ENCODE assay signal across 8 cellular contexts in the genomic region with DNA sequence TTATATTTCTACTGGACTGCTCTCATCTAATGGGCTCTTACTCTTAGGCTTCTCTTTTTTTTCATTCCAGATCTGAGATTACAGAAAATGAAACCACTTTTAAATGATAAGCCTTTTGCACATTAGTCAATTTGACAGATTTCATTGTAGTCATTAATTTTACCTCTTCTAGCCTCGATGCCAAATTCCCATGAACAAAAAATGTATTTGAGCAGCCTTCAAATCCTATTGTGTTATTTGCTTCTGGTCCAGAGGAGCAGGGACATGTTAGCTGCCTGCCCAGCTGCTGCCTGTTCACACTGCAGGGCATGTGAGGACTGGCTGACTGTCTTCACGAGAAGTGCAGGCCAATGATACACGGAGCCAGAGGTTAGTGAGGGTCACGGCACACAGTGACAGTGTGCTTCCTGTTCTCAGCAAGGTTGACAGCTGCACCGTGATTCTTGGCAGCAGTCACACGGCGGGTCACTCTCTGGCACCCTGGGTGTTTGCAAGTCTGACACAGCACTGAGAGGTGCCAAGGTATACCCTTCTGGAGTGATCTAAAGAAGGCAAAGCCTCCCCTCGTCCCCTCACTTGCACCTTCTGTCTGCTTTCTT. TPM values are rescaled to one million over a fixed set of nuclear protein-coding genes. Genes with fewer than 3 reads are reported as not detected.
DNase-seq lines count a peak whose midpoint lies in the region; ATAC-seq, FAIRE-seq and TF ChIP-seq lines count a peak whose summit lies in the region.

No MANE protein-coding gene starts in this region.

- intact Hi-C loops in kidney (cut with DNase I), result no loop called here
- intact Hi-C loops in activated T-helper 2 cell treated with anti-CD3 and anti-CD28 coated beads, Interferon-gamma antibody, Interleukin-2, Interleukin-4, amounts not matched to agents 10 μg/mL and 5 μg/mL and 100 μg/mL, durations not matched to agents 14 hours and 24 hours and 36 hours (cut with micrococcal nuclease), result no loop called here

- H3K27ac Mint-ChIP-seq in activated naive CD8-positive, alpha-beta T cell treated with anti-CD3 and anti-CD28 coated beads, Interleukin-2, amount 50 U/mL, for 24 hours, result peak overlapping the region; percentile 76
- no peak overlapping the region for H3K27ac Mint-ChIP-seq in activated T-helper 2 cell treated with anti-CD3 and anti-CD28 coated beads, Interferon-gamma antibody, Interleukin-2, Interleukin-4, amounts not matched to agents 10 μg/mL and 5 μg/mL and 100 μg/mL, durations not matched to agents 14 hours and 24 hours and 36 hours

- no peaks in the 10 kb centered on the region for H3K27me3 Mint-ChIP-seq in activated naive CD8-positive, alpha-beta T cell treated with anti-CD3 and anti-CD28 coated beads, Interleukin-2, amount 50 U/mL, for 24 hours
- no peaks in the 10 kb centered on the region for H3K27me3 Mint-ChIP-seq in activated T-helper 2 cell treated with anti-CD3 and anti-CD28 coated beads, Interferon-gamma antibody, Interleukin-2, Interleukin-4, amounts not matched to agents 10 μg/mL and 5 μg/mL and 100 μg/mL, durations not matched to agents 14 hours and 24 hours and 36 hours (ENCODE audit: low read depth)

- peaks cover 8% of the 10 kb centered on the region for H3K36me3 Mint-ChIP-seq in activated naive CD8-positive, alpha-beta T cell treated with anti-CD3 and anti-CD28 coated beads, Interleukin-2, amount 50 U/mL, for 24 hours (ENCODE audit: low read depth)
- H3K36me3 Mint-ChIP-seq in activated T-helper 2 cell treated with anti-CD3 and anti-CD28 coated beads, Interferon-gamma antibody, Interleukin-2, Interleukin-4, amounts not matched to agents 10 μg/mL and 5 μg/mL and 100 μg/mL, durations not matched to agents 14 hours and 24 hours and 36 hours (ENCODE audit: low read depth), result peaks cover 22% of the 10 kb centered on the region

- H3K9me3 Mint-ChIP-seq in activated naive CD8-positive, alpha-beta T cell treated with anti-CD3 and anti-CD28 coated beads, Interleukin-2, amount 50 U/mL, for 24 hours, result no peaks in the 10 kb centered on the region
- H3K9me3 Mint-ChIP-seq in activated T-helper 2 cell treated with anti-CD3 and anti-CD28 coated beads, Interferon-gamma antibody, Interleukin-2, Interleukin-4, amounts not matched to agents 10 μg/mL and 5 μg/mL and 100 μg/mL, durations not matched to agents 14 hours and 24 hours and 36 hours, result no peaks in the 10 kb centered on the region

- H3K4me1 Mint-ChIP-seq in activated naive CD8-positive, alpha-beta T cell treated with anti-CD3 and anti-CD28 coated beads, Interleukin-2, amount 50 U/mL, for 24 hours, result peaks cover 20% of the 10 kb centered on the region
- peaks cover 5% of the 10 kb centered on the region for H3K4me1 Mint-ChIP-seq in activated T-helper 2 cell treated with anti-CD3 and anti-CD28 coated beads, Interferon-gamma antibody, Interleukin-2, Interleukin-4, amounts not matched to agents 10 μg/mL and 5 μg/mL and 100 μg/mL, durations not matched to agents 14 hours and 24 hours and 36 hours (ENCODE audit: low read depth)

- H3K4me3 ChIP-seq in kidney (ENCODE audit: low read length in 2 of 2), result no peak overlapping the region
- peak overlapping the region; percentile 8 to 27 for H3K4me3 ChIP-seq in stomach smooth muscle (ENCODE audit: low read length in 2 of 2)

- H3K4me3 Mint-ChIP-seq in activated naive CD8-positive, alpha-beta T cell treated with anti-CD3 and anti-CD28 coated beads, Interleukin-2, amount 50 U/mL, for 24 hours, result peak overlapping the region; percentile 30
- no peak overlapping the region for H3K4me3 Mint-ChIP-seq in activated T-helper 2 cell treated with anti-CD3 and anti-CD28 coated beads, Interferon-gamma antibody, Interleukin-2, Interleukin-4, amounts not matched to agents 10 μg/mL and 5 μg/mL and 100 μg/mL, durations not matched to agents 14 hours and 24 hours and 36 hours (ENCODE audit: low read depth)

- TF ChIP-seq CTCF in kidney (IDR thresholded peaks at IDR 0.05; ENCODE audit: borderline replicate concordance, extremely low read depth, insufficient read depth), result no peak

- H3K4me1 ChIP-seq in kidney (ENCODE audit: control insufficient read depth in 1 of 2, insufficient read depth in 1 of 2, low read depth in 1 of 2, low read length in 2 of 2), result peaks cover 5 to 6% of the 10 kb centered on the region in 2 donors
- H3K4me1 ChIP-seq in stomach smooth muscle (ENCODE audit: control insufficient read depth, insufficient read depth, low read length), result peaks cover 7% of the 10 kb centered on the region

- peak; percentile 94 for ATAC-seq in GM18861 (IDR thresholded peaks at IDR 0.05; ENCODE audit: unreplicated experiment)
- ATAC-seq in HG02759 (IDR thresholded peaks at IDR 0.05; ENCODE audit: unreplicated experiment), result peak; percentile 94
- peak; percentile 85 for ATAC-seq in activated naive CD8-positive, alpha-beta T cell treated with anti-CD3 and anti-CD28 coated beads, Interleukin-2, amount 50 U/mL, for 24 hours

- H3K27ac ChIP-seq in kidney (ENCODE audit: low read depth in 2 of 2, low read length in 2 of 2) (no peak overlapping the region), stomach smooth muscle (ENCODE audit: low read length) (no peak overlapping the region)

- H3K27me3 ChIP-seq in stomach smooth muscle (ENCODE audit: control insufficient read depth in 1 of 2, insufficient read depth in 2 of 2, low read length in 2 of 2), result no peaks in the 10 kb centered on the region

- no peak for FAIRE-seq in kidney (lab: Jason Lieb, UNC)

- H3K36me3 ChIP-seq in kidney (ENCODE audit: control insufficient read depth in 1 of 2, insufficient read depth in 2 of 2, low read length in 2 of 2) (no peaks in the 10 kb centered on the region), stomach smooth muscle (ENCODE audit: control insufficient read depth in 2 of 2, insufficient read depth in 2 of 2, low read length in 2 of 2) (no peaks in the 10 kb centered on the region)

- H3K9me3 ChIP-seq in kidney (ENCODE audit: control insufficient read depth in 1 of 2, low read length in 2 of 2), result no peaks in the 10 kb centered on the region
- no peaks in the 10 kb centered on the region for H3K9me3 ChIP-seq in stomach smooth muscle (ENCODE audit: control insufficient read depth in 2 of 2, low read length in 2 of 2)

- DNase-seq in NCI-H2196 (lab: John Stamatoyannopoulos, UW; ENCODE audit: unreplicated experiment) (peak; percentile 48), kidney (peak; percentile 65), HCEC 1CT (no peak)
- DNase-seq in activated naive CD8-positive, alpha-beta T cell treated with anti-CD3 and anti-CD28 coated beads, Interleukin-2, amount 50 U/mL, for 24 hours, result peak; percentile 23
- DNase-seq in activated T-helper 2 cell treated with anti-CD3 and anti-CD28 coated beads, Interferon-gamma antibody, Interleukin-2, Interleukin-4, amounts not matched to agents 10 μg/mL and 5 μg/mL and 100 μg/mL, durations not matched to agents 14 hours and 24 hours and 36 hours (ENCODE audit: low spot score), result no peak

- no peak overlapping the region for H3K9ac ChIP-seq in kidney (ENCODE audit: low read length in 2 of 2)
- no peak overlapping the region for H3K9ac ChIP-seq in stomach smooth muscle (ENCODE audit: low read length in 2 of 2)

RNA-seq across cellular contexts. Expression of a gene that starts 40.8 kb away (rescaled TPM):
- 30.1 TPM for total RNA-seq in kidney
- polyA plus RNA-seq in kidney (ENCODE audit: insufficient read depth, low read depth, low replicate concordance), result 9.5 TPM
- total RNA-seq in activated T-helper 2 cell treated with anti-CD3 and anti-CD28 coated beads, Interferon-gamma antibody, Interleukin-2, Interleukin-4, amounts not matched to agents 10 μg/mL and 5 μg/mL and 100 μg/mL, durations not matched to agents 14 hours and 24 hours and 36 hours, result 10.9 and 12.1 TPM in 2 replicates

Comparison
In these comparisons a context has a peak if more than half of its experiments do, and no peak if none do; other contexts are left out.
1. DNase-seq: peak in NCI-H2196 (single experiment), activated naive CD8-positive, alpha-beta T cell treated with anti-CD3 and anti-CD28 coated beads, Interleukin-2, amount 50 U/mL, for 24 hours (single experiment) and kidney (single experiment); none in HCEC 1CT (single experiment) and activated T-helper 2 cell treated with anti-CD3 and anti-CD28 coated beads, Interferon-gamma antibody, Interleukin-2, Interleukin-4, amounts not matched to agents 10 μg/mL and 5 μg/mL and 100 μg/mL, durations not matched to agents 14 hours and 24 hours and 36 hours (single experiment).
2. H3K4me3 ChIP-seq: peak in stomach smooth muscle (2 of 2); none in kidney (0 of 2).
3. Peak in every context shown above with its lines, with median percentiles within 50 percentile points of each other: ATAC-seq.